11 cellular contexts compared by ENCODE assay signal in genomic region chr4:151045907-151046306, GRCh38. TPM values are rescaled to one million over a fixed set of nuclear protein-coding genes. Genes with fewer than 3 reads are reported as not detected.
A peak's percentile ranks its signal among the peaks of the same experiment; 100 is the strongest.
DNase-seq lines count a peak whose midpoint lies in the region; ATAC-seq lines count a peak whose summit lies in the region.
"Had no signal": no experiment of that assay in that cellular context is flagged by ENCODE, and none has a peak within 500 bp of the region (broad histone marks: within the 10 kb centered on the region; RNA-seq: fewer than 3 reads in every experiment).

No MANE protein-coding gene starts in this region.

- DNase-seq in ELF-1 (ENCODE audit: low read depth, low spot score) = peak; percentile 29
- peak; percentile 67 for DNase-seq in HT-29 (ENCODE audit: low spot score)
- DNase-seq in NCI-H774 (lab: John Stamatoyannopoulos, UW) = peak; percentile 29
- peak; percentile 63 for DNase-seq in iPS-NIHi7 (ENCODE audit: extremely low spot score)
- no peak for DNase-seq in NCI-H524 treated with DMSO at 0.1 percent for 48 hours (lab: John Stamatoyannopoulos, UW)
- no peak for DNase-seq in midbrain (lab: John Stamatoyannopoulos, UW)
- DNase-seq: activated CD4-positive, CD25-positive, alpha-beta regulatory T cell; foreskin melanocyte; stimulated activated CD4-positive, alpha-beta T cell treated with anti-CD3 and anti-CD28 coated beads, Interleukin-2, amount 100 ng/mL, for 24 hours had no signal

- ATAC-seq in GM21515 (IDR thresholded peaks at IDR 0.05; ENCODE audit: unreplicated experiment) (no peak), HG03025 (IDR thresholded peaks at IDR 0.05; ENCODE audit: low FRiP score, unreplicated experiment) (no peak)

RNA-seq across cellular contexts. Expression of gene LRBA, which starts 30.8 kb away (rescaled TPM):
- 53.4 and 58.9 TPM in 2 replicates for total RNA-seq in HT-29 (2014; rRNA removed; shearing (Covaris generic))

RNA-seq across cellular contexts. Expression of gene RPS3A, which starts 53.5 kb away (rescaled TPM):
- total RNA-seq in HT-29 (2014; rRNA removed; shearing (Covaris generic)) = 932 and 1,065 TPM in 2 replicates

Comparison
In these comparisons a context has a peak if more than half of its experiments do, and no peak if none do; other contexts are left out.
1. DNase-seq: peak in ELF-1 (single experiment), HT-29 (single experiment), NCI-H774 (single experiment) and iPS-NIHi7 (single experiment); none in NCI-H524 treated with DMSO at 0.1 percent for 48 hours (single experiment) and midbrain (single experiment).